ENCODE assay signal across 8 cellular contexts in the genomic region with DNA sequence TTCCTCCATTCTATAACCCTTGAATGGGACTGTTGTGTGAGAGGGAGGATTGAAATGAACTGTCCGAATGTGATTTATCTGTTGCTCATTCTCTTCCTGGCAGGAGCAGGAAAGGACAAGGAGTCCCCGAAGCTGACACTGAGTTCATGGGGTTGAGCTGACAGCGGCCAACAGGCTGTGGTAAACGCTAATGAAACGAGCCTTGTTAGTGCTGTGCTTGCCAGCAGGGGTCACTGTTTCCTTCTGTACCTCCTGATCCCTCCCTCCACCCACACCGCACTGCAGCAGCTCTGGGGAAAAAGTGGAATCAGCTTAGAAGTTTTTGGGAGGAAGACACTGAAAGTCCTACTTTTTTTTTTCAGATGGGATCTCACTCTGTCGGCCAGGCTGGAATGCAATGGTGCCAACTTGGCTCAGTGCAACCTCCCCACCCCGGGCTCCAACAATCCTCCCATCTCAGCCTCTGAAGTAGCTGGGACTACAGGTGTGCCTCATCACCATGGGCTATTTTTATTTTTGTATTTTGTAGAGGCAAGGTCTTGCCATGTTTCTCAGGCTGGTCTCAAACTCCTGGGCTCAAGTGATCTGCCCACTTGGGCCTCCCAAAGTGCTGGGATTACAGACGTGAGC. TPM values are rescaled to one million over a fixed set of nuclear protein-coding genes. Genes with fewer than 3 reads are reported as not detected.
DNase-seq lines count a peak whose midpoint lies in the region; ATAC-seq, FAIRE-seq and TF ChIP-seq lines count a peak whose summit lies in the region.

No MANE protein-coding gene starts in this region.

- H3F3A ChIP-seq in DOHH2 (ENCODE audit: control insufficient read depth, insufficient read depth): no peaks in the 10 kb centered on the region

- H3K36me3 ChIP-seq in DOHH2 (ENCODE audit: control insufficient read depth, low read length) (no peaks in the 10 kb centered on the region), bronchial epithelial cell (ENCODE audit: control insufficient read depth, insufficient read depth, low read length) (no peaks in the 10 kb centered on the region)

- CTCF ChIA-PET in WTC11 (lab: Charles Lee): interaction anchor here (0.5 to 3.8 kb wide), 51 partner anchors 8 to 474 kb away, joined by 3 to 44 read pairs (median 4); partner anchors contain the start of genes ZNF765 and ZNF845

- ATAC-seq in WTC11: peak; percentile 82
- no peak for ATAC-seq in GM21381 (IDR thresholded peaks at IDR 0.05; ENCODE audit: unreplicated experiment)
- ATAC-seq in GM21367 (IDR thresholded peaks at IDR 0.05; ENCODE audit: unreplicated experiment): no peak

- no peaks in the 10 kb centered on the region for H3K4me1 ChIP-seq in DOHH2 (ENCODE audit: control insufficient read depth, low read length)

- POLR2A ChIA-PET in WTC11 (lab: Charles Lee): interaction anchor here (1.0 to 1.2 kb wide), 2 partner anchors 95 to 170 kb away, joined by 3 to 6 read pairs; no protein-coding TSS in a partner anchor

- peak; percentile 48 for DNase-seq in NCI-H1105 (lab: John Stamatoyannopoulos, UW)
- peak; percentile 85 for DNase-seq in WTC11 (ENCODE audit: low spot score)
- peak; percentile 43 for DNase-seq in bronchial epithelial cell (ENCODE audit: low read depth)
- peak; percentile 86 for DNase-seq in islet precursor cell
- DNase-seq in stimulated activated CD4-positive, alpha-beta T cell treated with anti-CD3 and anti-CD28 coated beads, Interleukin-1b, Interleukin-23, amount 100 ng/mL, for 1 hour (ENCODE audit: low read depth in 2 of 2): peak; percentile 27 to 50

- H3K4me2 ChIP-seq in DOHH2 (ENCODE audit: low read length): no peak overlapping the region

- H3K27ac Mint-ChIP-seq in WTC11: peak overlapping the region; percentile 72

- FAIRE-seq in bronchial epithelial cell (lab: Jason Lieb, UNC): no peak

- H4K20me1 ChIP-seq in DOHH2 (ENCODE audit: control insufficient read depth, insufficient read depth, low read depth, low read length): no peaks in the 10 kb centered on the region

- no peaks in the 10 kb centered on the region for H3K9me3 Mint-ChIP-seq in WTC11

- H3K9me3 ChIP-seq in DOHH2 (ENCODE audit: control insufficient read depth, insufficient read depth, low read length): no peaks in the 10 kb centered on the region

- no peaks in the 10 kb centered on the region for H3K27me3 Mint-ChIP-seq in WTC11 (ENCODE audit: low read depth)

- H3K79me2 ChIP-seq in DOHH2 (ENCODE audit: control insufficient read depth, low read length): no peaks in the 10 kb centered on the region

- H3K4me3 Mint-ChIP-seq in WTC11: no peak overlapping the region

- no peak overlapping the region for H3K27ac ChIP-seq in DOHH2 (ENCODE audit: low read depth, low read length)

- TF ChIP-seq CTCF in DOHH2 (IDR thresholded peaks at IDR 0.05; ENCODE audit: low read depth, low read length, poor library complexity, severe bottlenecking) (peak; percentile 71), WTC11 (IDR thresholded peaks at IDR 0.05) (peak; percentile 81), bronchial epithelial cell (IDR thresholded peaks at IDR 0.05; ENCODE audit: insufficient read depth, low read length, severe bottlenecking) (peak; percentile 84)

- H3K27me3 ChIP-seq in DOHH2 (ENCODE audit: control insufficient read depth, low read length) (no peaks in the 10 kb centered on the region), bronchial epithelial cell (ENCODE audit: control insufficient read depth, insufficient read depth, low read length) (no peaks in the 10 kb centered on the region)

- peaks cover 23% of the 10 kb centered on the region for H3K4me1 Mint-ChIP-seq in WTC11

- no peak overlapping the region for H3K4me3 ChIP-seq in DOHH2 (ENCODE audit: low read length)
- no peak overlapping the region for H3K4me3 ChIP-seq in bronchial epithelial cell (ENCODE audit: low read depth, low read length)

- H3K36me3 Mint-ChIP-seq in WTC11: peaks cover 3% of the 10 kb centered on the region; the same call in 1 of the 2 replicates

- H3K9me2 ChIP-seq in DOHH2 (replicated peaks; ENCODE audit: control insufficient read depth, low read length): no peaks in the 10 kb centered on the region

TF ChIP-seq in WTC11, 78 proteins besides CTCF, POLR2A, EP300 and RAD21 (continues in another document):
- TF ChIP-seq ZNF317 (CRISPR knock-in tag; IDR thresholded peaks at IDR 0.05; ENCODE audit: borderline replicate concordance, low read depth): no peak
- no peak for TF ChIP-seq ATF6 (CRISPR knock-in tag; IDR thresholded peaks at IDR 0.05)
- no peak for TF ChIP-seq ZBTB43 (CRISPR knock-in tag; IDR thresholded peaks at IDR 0.05)
- no peak for TF ChIP-seq CREB1 (CRISPR knock-in tag; IDR thresholded peaks at IDR 0.05)
- no peak for TF ChIP-seq JUN (CRISPR knock-in tag; IDR thresholded peaks at IDR 0.05)
- no peak for TF ChIP-seq NR2C2 (CRISPR knock-in tag; IDR thresholded peaks at IDR 0.05)
- 0 out of 2 replicates have a peak, but pooled peaks have one; percentile 17 for TF ChIP-seq ZNF121 (CRISPR knock-in tag; IDR thresholded peaks at IDR 0.05)
- TF ChIP-seq PRDM15 (CRISPR knock-in tag; IDR thresholded peaks at IDR 0.05): peak; percentile 69
- TF ChIP-seq PREB (CRISPR knock-in tag; IDR thresholded peaks at IDR 0.05; ENCODE audit: borderline replicate concordance): no peak

RNA-seq across cellular contexts. Expression of gene ZNF761, which starts 6.7 kb away (rescaled TPM):
- total RNA-seq in WTC11 (2021) (28.4 to 29.7 TPM (median 29.4 TPM) in 3 replicates), bronchial epithelial cell (14.0 and 15.9 TPM in 2 replicates)

RNA-seq across cellular contexts. Expression of gene ZNF765, which starts 30.1 kb away (rescaled TPM):
- 18.3 to 23.6 TPM (median 19.6 TPM) in 3 replicates for total RNA-seq in WTC11 (2021)
- total RNA-seq in bronchial epithelial cell: 16.0 and 17.9 TPM in 2 replicates

RNA-seq across cellular contexts. Expression of gene ZNF813, which starts 42.5 kb away (rescaled TPM):
- 15.2 to 17.6 TPM (median 17.5 TPM) in 3 replicates for total RNA-seq in WTC11 (2021)
- 3.9 and 4.6 TPM in 2 replicates for total RNA-seq in bronchial epithelial cell

RNA-seq across cellular contexts. Expression of gene ZNF525, which starts 59.6 kb away (rescaled TPM):
- total RNA-seq in WTC11 (2021) (46.9 to 59.7 TPM (median 48.6 TPM) in 3 replicates), bronchial epithelial cell (12.6 and 14.0 TPM in 2 replicates)
